ENCODE assay signal across 1 cellular context in genomic region chr15:72155021-72155621, GRCh38.
TF ChIP-seq lines count a peak whose summit lies in the region.

No MANE protein-coding gene starts in this region.

TF ChIP-seq in K562, 482 proteins besides CTCF, POLR2A, EP300 and RAD21:
- TF ChIP-seq ZBTB11 (CRISPR knock-in tag; IDR thresholded peaks at IDR 0.05) (no peak), XRCC5 (IDR thresholded peaks at IDR 0.05; ENCODE audit: low read depth, low read length) (no peak), NFIC (IDR thresholded peaks at IDR 0.05) (peak; percentile 50; the same call in 1 of the 2 replicates), TEAD4 (IDR thresholded peaks at IDR 0.05; ENCODE audit: low read length) (no peak), TEAD4 (CRISPR knock-in tag; IDR thresholded peaks at IDR 0.05; ENCODE audit: borderline replicate concordance) (no peak), FOXP1 (CRISPR knock-in tag; IDR thresholded peaks at IDR 0.05) (no peak), GABPA (tag; conservative IDR thresholded peaks at IDR 0.05; ENCODE audit: low read depth) (no peak), ZBTB26 (CRISPR knock-in tag; IDR thresholded peaks at IDR 0.05) (no peak), SP1 (CRISPR knock-in tag; IDR thresholded peaks at IDR 0.05) (no peak), CREBBP (IDR thresholded peaks at IDR 0.05; ENCODE audit: low read depth, low read length) (no peak)
